In the genomic region with DNA sequence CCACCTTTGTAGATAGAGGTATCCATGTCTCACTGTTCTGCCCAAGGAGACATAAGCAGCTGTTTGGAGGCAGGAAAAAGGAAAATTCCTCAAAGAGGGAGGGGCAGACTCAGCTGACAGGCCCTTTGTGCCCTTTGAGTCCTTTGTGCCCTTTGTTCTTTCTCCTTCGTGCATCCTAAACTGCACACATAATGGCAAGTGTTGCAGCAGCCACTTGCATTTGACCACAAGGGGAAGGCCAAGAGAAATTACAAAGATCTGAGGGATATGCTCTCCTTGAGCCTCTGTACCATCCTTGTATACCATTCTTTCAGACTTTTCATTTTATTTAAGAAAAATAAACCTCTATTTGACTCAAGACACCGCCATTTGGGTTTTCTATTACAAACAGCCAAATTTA, we compare ENCODE assay signal across 13 cellular contexts.
A peak's percentile ranks its signal among the peaks of the same experiment; 100 is the strongest.
DNase-seq lines count a peak whose midpoint lies in the region; ATAC-seq and TF ChIP-seq lines count a peak whose summit lies in the region.
"Had no signal": no experiment of that assay in that cellular context is flagged by ENCODE, and none has a peak within 500 bp of the region (broad histone marks: within the 10 kb centered on the region; RNA-seq: fewer than 3 reads in every experiment).

No MANE protein-coding gene starts in this region.

- POLR2A ChIA-PET in HCT116 (lab: Charles Lee), result no interaction called here

- TF ChIP-seq RAD21 in HCT116 (IDR thresholded peaks at IDR 0.05; ENCODE audit: low read depth), result no peak

- CTCF ChIA-PET in HCT116 (lab: Charles Lee), result no interaction called here

- peak overlapping the region; percentile 50 for H3K4me2 ChIP-seq in HCT116 (ENCODE audit: low read length)

- H3K9me2 ChIP-seq in HCT116 (ENCODE audit: insufficient read depth), result no peaks in the 10 kb centered on the region

- no peak for TF ChIP-seq POLR2A in HCT116 (IDR thresholded peaks at IDR 0.05; ENCODE audit: borderline replicate concordance, extremely low read depth, insufficient read depth, insufficient read length)
- TF ChIP-seq POLR2A in Peyer's patch (IDR thresholded peaks at IDR 0.05), result no peak
- TF ChIP-seq POLR2A in transverse colon (IDR thresholded peaks at IDR 0.05), result no peak
- no peak for TF ChIP-seq POLR2A in GM18505 (IDR thresholded peaks at IDR 0.05; ENCODE audit: borderline replicate concordance, extremely low read depth, insufficient read depth, insufficient read length)

- H3K36me3 ChIP-seq in HCT116 (ENCODE audit: control insufficient read depth in 1 of 2, insufficient read depth in 2 of 2, low read length in 2 of 2) (no peaks in the 10 kb centered on the region), Peyer's patch (no peaks in the 10 kb centered on the region), transverse colon (no peaks in the 10 kb centered on the region)

- 39 to 49% methylated on average over 2 of the region's 2 CpGs for WGBS in transverse colon (ENCODE audit: low coverage in 1 of 2), 2 donors

- H3K27me3 ChIP-seq in HCT116 (ENCODE audit: insufficient read depth, low read length), result no peaks in the 10 kb centered on the region
- no peaks in the 10 kb centered on the region for H3K27me3 ChIP-seq in Peyer's patch
- no peaks in the 10 kb centered on the region for H3K27me3 ChIP-seq in transverse colon

- in situ Hi-C loops in transverse colon (cut with MboI; ENCODE audit: low pct_ligation_motif_present in 1 of 4, low pct_unique_long_range_greater_than_20kb in 1 of 4, low sequenced_read_pairs in 3 of 4), result no loop called here

- intact Hi-C loops in HCT116 (cut with micrococcal nuclease), result no loop called here
- intact Hi-C loops in left colon (cut with DNase I, micrococcal nuclease), result no loop called here
- intact Hi-C loops in transverse colon (cut with DNase I; ENCODE audit: low total_unique reads), result no loop called here

- no peaks in the 10 kb centered on the region for H4K20me1 ChIP-seq in HCT116 (ENCODE audit: insufficient read depth)

- no peaks in the 10 kb centered on the region for H3K9me3 ChIP-seq in HCT116 (ENCODE audit: control insufficient read depth in 1 of 2, insufficient read depth in 1 of 2, low read depth in 1 of 2, low read length in 2 of 2)
- H3K9me3 ChIP-seq in Peyer's patch, result no peaks in the 10 kb centered on the region
- H3K9me3 ChIP-seq in transverse colon, result no peaks in the 10 kb centered on the region

- no peak overlapping the region for H3K9ac ChIP-seq in HCT116 (ENCODE audit: low read length)

- peaks cover 3 to 20% of the 10 kb centered on the region in 2 experiments; a peak in 3 of 4 replicates for H3K4me1 ChIP-seq in HCT116 (ENCODE audit: control insufficient read depth in 1 of 2, insufficient read depth in 2 of 2, low read length in 2 of 2)
- peaks cover 0 to 7% (median 2%) of the 10 kb centered on the region in 4 donors for H3K4me1 ChIP-seq in Peyer's patch
- peaks cover 0 to 15% (median 9%) of the 10 kb centered on the region in 4 donors for H3K4me1 ChIP-seq in transverse colon

- TF ChIP-seq CTCF in HCT116 (IDR thresholded peaks at IDR 0.05 in 2 of 3, conservative IDR thresholded peaks at IDR 0.05 in 1 of 3; ENCODE audit: borderline replicate concordance in 1 of 3, insufficient read depth in 1 of 3, low read depth in 2 of 3, low read length in 2 of 3) (0 out of 6 replicates have a peak, but pooled peaks of 1 of the 3 experiments have one; percentile 4), Peyer's patch (IDR thresholded peaks at IDR 0.05) (peak in 3 of 6 experiments; percentile 46 to 70 (median 62)), transverse colon (IDR thresholded peaks at IDR 0.05) (peak in 4 of 5 experiments; percentile 8 to 41 (median 24))

- H3K27ac ChIP-seq in HCT116 (ENCODE audit: low read depth, low read length) (no peak overlapping the region), Peyer's patch (peak overlapping the region in 3 of 4 donors; percentile 30 to 84 (median 68)), transverse colon (peak overlapping the region; percentile 62 to 78 (median 68))
- H3K27ac ChIP-seq: RWPE1 had no signal

- TF ChIP-seq EP300 in transverse colon (IDR thresholded peaks at IDR 0.05; ENCODE audit: low read depth), result no peak

- no peak for DNase-seq in HCT116 (ENCODE audit: low read depth, low spot score)
- no peak for DNase-seq in Peyer's patch
- DNase-seq in left colon, result no peak
- peak; percentile 9 for DNase-seq in transverse colon
- DNase-seq in NCI-H187 treated with DMSO at 0.1 percent for 48 hours (lab: John Stamatoyannopoulos, UW), result no peak
- no peak for DNase-seq in GF-D8 (lab: John Stamatoyannopoulos, UW)
- DNase-seq: CD4-positive, alpha-beta T cell; Kasumi-1; MV-4-11; NCI-H1436; NCI-H774 had no signal

- ATAC-seq in HCT116, result peak; percentile 42; the same call in 1 of the 2 replicates
- ATAC-seq in left colon, result peak; percentile 62
- ATAC-seq in GM18505 (IDR thresholded peaks at IDR 0.05; ENCODE audit: unreplicated experiment), result no peak

- H3K4me3 ChIP-seq in HCT116 (replicated peaks in 1 of 2; ENCODE audit: low read depth in 1 of 2, low read length in 2 of 2) (no peak overlapping the region), Peyer's patch (peak overlapping the region in 1 of 4 donors; percentile 1), transverse colon (no peak overlapping the region)

- H3K79me2 ChIP-seq in HCT116 (ENCODE audit: insufficient read depth, low read length), result no peaks in the 10 kb centered on the region

- RAD21 ChIA-PET in HCT116 (lab: Charles Lee; ENCODE audit: low non-redundant PET in 1 of 2, low total read pairs in 2 of 2, uncharacterized antibody in 2 of 2, unreplicated experiment in 2 of 2), result no interaction called here

- BruUV-seq in HCT116 (replicated peaks; lab: Mats Ljungman, UMichigan), result no TSS peak

- peak overlapping the region; percentile 5 for H2AFZ ChIP-seq in HCT116 (ENCODE audit: low read depth, low read length, poor library complexity, severe bottlenecking)

TF ChIP-seq in HCT116, 20 proteins besides CTCF, POLR2A, EP300 and RAD21:
- TF ChIP-seq, protein P1, sequence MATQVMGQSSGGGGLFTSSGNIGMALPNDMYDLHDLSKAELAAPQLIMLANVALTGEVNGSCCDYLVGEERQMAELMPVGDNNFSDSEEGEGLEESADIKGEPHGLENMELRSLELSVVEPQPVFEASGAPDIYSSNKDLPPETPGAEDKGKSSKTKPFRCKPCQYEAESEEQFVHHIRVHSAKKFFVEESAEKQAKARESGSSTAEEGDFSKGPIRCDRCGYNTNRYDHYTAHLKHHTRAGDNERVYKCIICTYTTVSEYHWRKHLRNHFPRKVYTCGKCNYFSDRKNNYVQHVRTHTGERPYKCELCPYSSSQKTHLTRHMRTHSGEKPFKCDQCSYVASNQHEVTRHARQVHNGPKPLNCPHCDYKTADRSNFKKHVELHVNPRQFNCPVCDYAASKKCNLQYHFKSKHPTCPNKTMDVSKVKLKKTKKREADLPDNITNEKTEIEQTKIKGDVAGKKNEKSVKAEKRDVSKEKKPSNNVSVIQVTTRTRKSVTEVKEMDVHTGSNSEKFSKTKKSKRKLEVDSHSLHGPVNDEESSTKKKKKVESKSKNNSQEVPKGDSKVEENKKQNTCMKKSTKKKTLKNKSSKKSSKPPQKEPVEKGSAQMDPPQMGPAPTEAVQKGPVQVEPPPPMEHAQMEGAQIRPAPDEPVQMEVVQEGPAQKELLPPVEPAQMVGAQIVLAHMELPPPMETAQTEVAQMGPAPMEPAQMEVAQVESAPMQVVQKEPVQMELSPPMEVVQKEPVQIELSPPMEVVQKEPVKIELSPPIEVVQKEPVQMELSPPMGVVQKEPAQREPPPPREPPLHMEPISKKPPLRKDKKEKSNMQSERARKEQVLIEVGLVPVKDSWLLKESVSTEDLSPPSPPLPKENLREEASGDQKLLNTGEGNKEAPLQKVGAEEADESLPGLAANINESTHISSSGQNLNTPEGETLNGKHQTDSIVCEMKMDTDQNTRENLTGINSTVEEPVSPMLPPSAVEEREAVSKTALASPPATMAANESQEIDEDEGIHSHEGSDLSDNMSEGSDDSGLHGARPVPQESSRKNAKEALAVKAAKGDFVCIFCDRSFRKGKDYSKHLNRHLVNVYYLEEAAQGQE (IDR thresholded peaks at IDR 0.05; ENCODE audit: low read depth), result no peak
- 0 out of 2 replicates have a peak, but pooled peaks have one; percentile 5 for TF ChIP-seq SRF (IDR thresholded peaks at IDR 0.05; ENCODE audit: low read depth)
